In genomic region chr22:47278655-47279054, GRCh38 we compare ENCODE assay signal across 30 cellular contexts.
"Had no signal": no experiment of that assay in that cellular context is flagged by ENCODE, and none has a peak within 500 bp of the region (broad histone marks: within the 10 kb centered on the region; RNA-seq: fewer than 3 reads in every experiment).

No MANE protein-coding gene starts in this region.

- H3K27ac ChIP-seq: Peyer's patch, WERI-Rb-1 had no signal

- H3K36me3 Mint-ChIP-seq: activated naive CD4-positive, alpha-beta T cell treated with anti-CD3 and anti-CD28 coated beads, Interleukin-2, amount 50 U/mL, for 24 hours; brain had no signal

- H3K4me1 Mint-ChIP-seq: activated CD4-positive, alpha-beta T cell treated with anti-CD3 and anti-CD28 coated beads for 36 hours; activated CD4-positive, alpha-beta T cell treated with anti-CD3 and anti-CD28 coated beads, Interleukin-2, amount 10 ng/mL, durations not matched to agents 7 days and 5 days; activated naive CD4-positive, alpha-beta T cell treated with anti-CD3 and anti-CD28 coated beads, Interleukin-2, amount 50 U/mL, for 24 hours; activated naive CD8-positive, alpha-beta T cell treated with anti-CD3 and anti-CD28 coated beads, Interleukin-2, amount 50 U/mL, for 24 hours had no signal

- H3K9me3 Mint-ChIP-seq: activated CD4-positive, alpha-beta T cell treated with anti-CD3 and anti-CD28 coated beads, Interleukin-2, amount 10 ng/mL, durations not matched to agents 7 days and 5 days; activated naive CD4-positive, alpha-beta T cell treated with anti-CD3 and anti-CD28 coated beads, Interleukin-2, amount 50 U/mL, for 24 hours; activated naive CD8-positive, alpha-beta T cell treated with anti-CD3 and anti-CD28 coated beads, Interleukin-2, amount 50 U/mL, for 24 hours; activated T-cell treated with anti-CD3 and anti-CD28 coated beads, Interleukin-2, amount 50 U/mL, for 24 hours; activated T-helper 1 cell treated with anti-CD3 and anti-CD28 coated beads, Interleukin-12 subunit alpha, Interleukin-12 subunit beta, Interleukin-2, Interleukin-4 antibody, amounts not matched to agents 30 ng/mL and 10 ng/mL and 1 ng/mL, durations not matched to agents 14 hours and 24 hours and 36 hours had no signal

- H3K36me3 ChIP-seq: MG63, Peyer's patch, WERI-Rb-1 had no signal

- H3K4me1 ChIP-seq: Peyer's patch had no signal

- H3K9me3 ChIP-seq: MG63, Peyer's patch had no signal

- H3K27me3 ChIP-seq: Peyer's patch had no signal

- H3K4me3 Mint-ChIP-seq: activated CD4-positive, alpha-beta T cell treated with anti-CD3 and anti-CD28 coated beads for 36 hours; activated CD4-positive, alpha-beta T cell treated with anti-CD3 and anti-CD28 coated beads, Interleukin-2, amount 10 ng/mL, durations not matched to agents 7 days and 5 days; activated CD8-positive, alpha-beta T cell treated with anti-CD3 and anti-CD28 coated beads, Interleukin-2, amount 10 ng/mL, durations not matched to agents 7 days and 5 days; activated naive CD4-positive, alpha-beta T cell treated with anti-CD3 and anti-CD28 coated beads, Interleukin-2, amount 50 U/mL, for 24 hours; activated naive CD8-positive, alpha-beta T cell treated with anti-CD3 and anti-CD28 coated beads, Interleukin-2, amount 50 U/mL, for 24 hours; activated T-cell treated with anti-CD3 and anti-CD28 coated beads, Interleukin-2, amount 50 U/mL, for 24 hours; activated T-helper 1 cell treated with anti-CD3 and anti-CD28 coated beads, Interleukin-12 subunit alpha, Interleukin-12 subunit beta, Interleukin-2, Interleukin-4 antibody, amounts not matched to agents 30 ng/mL and 10 ng/mL and 1 ng/mL, durations not matched to agents 14 hours and 24 hours and 36 hours had no signal

- DNase-seq: activated CD4-positive, alpha-beta T cell treated with anti-CD3 and anti-CD28 coated beads for 36 hours; activated CD4-positive, alpha-beta T cell treated with anti-CD3 and anti-CD28 coated beads, Interleukin-2, amount 10 ng/mL, durations not matched to agents 7 days and 5 days; activated CD4-positive, alpha-beta T cell treated with anti-CD3 and anti-CD28 coated beads, Interleukin-2, amount 50 U/mL, for 48 hours; activated CD8-positive, alpha-beta T cell treated with anti-CD3 and anti-CD28 coated beads, Interleukin-2, amount 10 ng/mL, durations not matched to agents 7 days and 5 days; activated naive CD4-positive, alpha-beta T cell treated with Interleukin-2 at 50 U/mL for 16 hours; activated naive CD8-positive, alpha-beta T cell treated with anti-CD3 and anti-CD28 coated beads, Interleukin-2, amount 50 U/mL, for 24 hours; activated T-cell treated with anti-CD3 and anti-CD28 coated beads, Interleukin-2, amount 50 U/mL, for 24 hours; anterior cingulate cortex; central memory CD4-positive, alpha-beta T cell; Kasumi-1; KG1; MG63; NCI-H1048; NCI-H1105 treated with DMSO at 0.1 percent for 48 hours; NCI-H1436 treated with DMSO at 0.1 percent for 48 hours; NCI-H1694 treated with DMSO at 0.1 percent for 48 hours; NCI-H2029; NCI-H345; NCI-H524 treated with DMSO at 0.1 percent for 48 hours; NCI-H748 treated with DMSO at 0.1 percent for 48 hours; NK-92 treated with Interleukin-12 subunit alpha and Interleukin-12 subunit beta, amount 100 ng/mL, for 24 hours; PC-3; RPMI8226; SW 1271; T1000 had no signal

- H3K27me3 Mint-ChIP-seq: activated CD4-positive, alpha-beta T cell treated with anti-CD3 and anti-CD28 coated beads, Interleukin-2, amount 10 ng/mL, durations not matched to agents 7 days and 5 days had no signal

- H3K27ac Mint-ChIP-seq: activated CD4-positive, alpha-beta T cell treated with anti-CD3 and anti-CD28 coated beads for 36 hours; activated CD4-positive, alpha-beta T cell treated with anti-CD3 and anti-CD28 coated beads, Interleukin-2, amount 10 ng/mL, durations not matched to agents 7 days and 5 days; activated CD8-positive, alpha-beta T cell treated with anti-CD3 and anti-CD28 coated beads, Interleukin-2, amount 10 ng/mL, durations not matched to agents 7 days and 5 days; activated naive CD4-positive, alpha-beta T cell treated with anti-CD3 and anti-CD28 coated beads, Interleukin-2, amount 50 U/mL, for 24 hours; activated naive CD8-positive, alpha-beta T cell treated with anti-CD3 and anti-CD28 coated beads, Interleukin-2, amount 50 U/mL, for 24 hours; activated T-cell treated with anti-CD3 and anti-CD28 coated beads, Interleukin-2, amount 50 U/mL, for 24 hours; activated T-helper 1 cell treated with anti-CD3 and anti-CD28 coated beads, Interleukin-12 subunit alpha, Interleukin-12 subunit beta, Interleukin-2, Interleukin-4 antibody, amounts not matched to agents 30 ng/mL and 10 ng/mL and 1 ng/mL, durations not matched to agents 14 hours and 24 hours and 36 hours had no signal

- H3K4me3 ChIP-seq: MG63, Peyer's patch had no signal

- ATAC-seq: activated CD4-positive, alpha-beta T cell treated with anti-CD3 and anti-CD28 coated beads for 36 hours; activated CD8-positive, alpha-beta T cell treated with anti-CD3 and anti-CD28 coated beads, Interleukin-2, amount 10 ng/mL, durations not matched to agents 7 days and 5 days; activated naive CD8-positive, alpha-beta T cell treated with anti-CD3 and anti-CD28 coated beads, Interleukin-2, amount 50 U/mL, for 24 hours; PC-3 had no signal
